1 cellular context compared by ENCODE assay signal in the genomic region with DNA sequence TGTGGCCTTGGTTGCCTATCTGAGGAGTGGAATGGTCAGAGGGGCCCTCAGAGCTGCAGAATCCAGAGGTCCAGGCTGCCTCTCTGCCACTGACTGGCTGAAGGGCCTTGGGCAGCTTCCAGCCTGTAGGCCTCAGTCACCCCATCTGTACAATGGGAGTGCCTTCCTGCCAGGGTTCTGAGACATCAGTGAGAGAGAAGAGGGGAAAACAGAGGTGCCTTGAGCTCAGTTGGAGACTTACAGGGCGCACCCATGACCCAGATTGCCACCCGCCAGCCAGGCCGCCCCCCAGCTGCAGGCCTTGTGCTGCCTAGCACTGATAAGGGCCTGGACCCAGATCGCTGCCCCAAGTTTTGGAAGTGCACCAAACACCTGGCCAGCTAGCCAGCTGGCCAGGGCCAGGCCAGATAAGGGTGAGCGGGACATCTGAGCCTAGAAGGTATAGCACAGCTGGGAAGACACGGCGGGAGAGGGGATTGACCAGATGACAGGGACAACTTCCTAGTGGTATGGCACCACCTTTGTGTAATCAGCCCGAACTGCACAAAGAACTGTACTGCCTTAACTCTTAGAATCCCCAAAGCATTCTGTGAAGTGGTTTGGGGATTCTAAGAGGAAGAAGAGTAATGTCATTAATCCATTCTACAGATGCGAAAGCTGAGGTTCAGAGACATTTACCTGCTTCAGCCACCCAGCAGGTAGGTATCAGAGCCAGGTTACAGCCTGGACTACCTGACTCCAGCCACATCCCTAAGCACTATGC.
A peak's percentile ranks its signal among the peaks of the same experiment; 100 is the strongest.
TF ChIP-seq lines count a peak whose summit lies in the region.

No MANE protein-coding gene starts in this region.

TF ChIP-seq in K562, 482 proteins besides CTCF, POLR2A, EP300 and RAD21 (continued from another document and continues in another):
- TF ChIP-seq ZBTB1 (CRISPR knock-in tag; IDR thresholded peaks at IDR 0.05; ENCODE audit: borderline replicate concordance, low read depth), result no peak
- TF ChIP-seq, protein P1, sequence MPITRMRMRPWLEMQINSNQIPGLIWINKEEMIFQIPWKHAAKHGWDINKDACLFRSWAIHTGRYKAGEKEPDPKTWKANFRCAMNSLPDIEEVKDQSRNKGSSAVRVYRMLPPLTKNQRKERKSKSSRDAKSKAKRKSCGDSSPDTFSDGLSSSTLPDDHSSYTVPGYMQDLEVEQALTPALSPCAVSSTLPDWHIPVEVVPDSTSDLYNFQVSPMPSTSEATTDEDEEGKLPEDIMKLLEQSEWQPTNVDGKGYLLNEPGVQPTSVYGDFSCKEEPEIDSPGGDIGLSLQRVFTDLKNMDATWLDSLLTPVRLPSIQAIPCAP (CRISPR knock-in tag; IDR thresholded peaks at IDR 0.05; ENCODE audit: borderline replicate concordance), result no peak
- TF ChIP-seq, protein P2, sequence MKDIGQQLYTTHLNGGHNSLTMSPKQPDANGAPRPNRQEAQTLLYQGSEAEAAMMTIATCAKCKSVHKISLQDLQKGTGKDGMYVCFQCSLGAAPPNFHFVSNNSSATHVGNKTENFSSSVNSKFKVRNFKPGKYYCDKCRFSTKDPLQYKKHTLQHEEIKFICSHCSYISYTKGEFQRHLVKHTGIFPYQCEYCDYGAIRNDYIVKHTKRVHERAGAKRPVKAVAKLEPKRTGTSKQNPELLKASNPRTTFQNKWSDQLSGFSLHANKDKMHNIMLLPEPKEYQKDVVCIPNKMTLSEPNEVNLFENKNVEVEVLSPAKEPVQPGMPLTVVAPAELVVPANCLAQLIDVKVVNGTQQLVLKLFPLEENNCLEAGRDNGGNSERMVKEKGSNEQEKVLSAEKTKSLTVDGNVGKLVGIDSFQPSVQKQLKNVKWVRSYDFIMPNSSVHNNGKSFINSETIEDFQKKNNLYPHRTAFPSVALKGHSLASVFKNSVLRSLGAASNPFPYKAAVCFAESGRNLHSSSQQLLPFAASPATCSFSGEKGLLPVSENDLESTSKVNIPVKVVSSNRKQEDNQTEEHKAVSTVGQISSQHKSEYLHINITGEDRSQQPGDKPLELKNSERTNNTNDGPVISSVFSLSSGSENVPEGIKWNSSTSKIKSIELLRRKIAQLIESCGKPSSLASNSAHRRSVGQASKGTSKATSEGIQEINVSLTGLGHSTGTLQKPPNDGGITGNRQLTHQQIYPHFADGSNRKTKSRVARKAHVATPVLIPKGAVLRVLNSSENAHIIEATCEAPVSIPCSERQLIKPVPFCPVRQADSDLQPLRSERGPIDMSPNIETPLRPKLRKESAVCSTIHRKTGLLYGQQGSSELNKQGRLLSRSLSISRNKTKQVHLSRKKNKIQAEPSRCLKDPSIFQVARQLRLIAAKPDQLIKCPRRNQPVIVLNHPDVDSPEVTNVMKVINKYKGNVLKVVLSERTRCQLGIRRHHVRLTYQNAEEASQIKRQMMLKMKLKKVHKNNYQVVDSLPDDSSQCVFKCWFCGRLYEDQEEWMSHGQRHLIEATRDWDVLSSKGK (CRISPR knock-in tag; IDR thresholded peaks at IDR 0.05), result no peak
- no peak for TF ChIP-seq RFX7 (CRISPR knock-in tag; IDR thresholded peaks at IDR 0.05)
- TF ChIP-seq SREBF1 (IDR thresholded peaks at IDR 0.05; ENCODE audit: borderline replicate concordance, low read depth, low read length), result no peak
- TF ChIP-seq CHCHD3 (CRISPR knock-in tag; IDR thresholded peaks at IDR 0.05), result no peak
- no peak for TF ChIP-seq SAFB (IDR thresholded peaks at IDR 0.05; ENCODE audit: borderline replicate concordance, low read depth, low read length)
- TF ChIP-seq SRSF7 (optimal IDR thresholded peaks at IDR 0.05; ENCODE audit: low read depth, low read length), result no peak
- TF ChIP-seq ZNF644 (tag; IDR thresholded peaks at IDR 0.05; ENCODE audit: low read depth), result peak; percentile 96
- TF ChIP-seq, protein P3, sequence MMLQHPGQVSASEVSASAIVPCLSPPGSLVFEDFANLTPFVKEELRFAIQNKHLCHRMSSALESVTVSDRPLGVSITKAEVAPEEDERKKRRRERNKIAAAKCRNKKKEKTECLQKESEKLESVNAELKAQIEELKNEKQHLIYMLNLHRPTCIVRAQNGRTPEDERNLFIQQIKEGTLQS (IDR thresholded peaks at IDR 0.05), result peak; percentile 20; the same call in 1 of the 2 replicates
- TF ChIP-seq, protein P3 (CRISPR knock-in tag; conservative IDR thresholded peaks at IDR 0.05), result peak; percentile 67; the same call in 1 of the 2 replicates
- TF ChIP-seq, protein P4, sequence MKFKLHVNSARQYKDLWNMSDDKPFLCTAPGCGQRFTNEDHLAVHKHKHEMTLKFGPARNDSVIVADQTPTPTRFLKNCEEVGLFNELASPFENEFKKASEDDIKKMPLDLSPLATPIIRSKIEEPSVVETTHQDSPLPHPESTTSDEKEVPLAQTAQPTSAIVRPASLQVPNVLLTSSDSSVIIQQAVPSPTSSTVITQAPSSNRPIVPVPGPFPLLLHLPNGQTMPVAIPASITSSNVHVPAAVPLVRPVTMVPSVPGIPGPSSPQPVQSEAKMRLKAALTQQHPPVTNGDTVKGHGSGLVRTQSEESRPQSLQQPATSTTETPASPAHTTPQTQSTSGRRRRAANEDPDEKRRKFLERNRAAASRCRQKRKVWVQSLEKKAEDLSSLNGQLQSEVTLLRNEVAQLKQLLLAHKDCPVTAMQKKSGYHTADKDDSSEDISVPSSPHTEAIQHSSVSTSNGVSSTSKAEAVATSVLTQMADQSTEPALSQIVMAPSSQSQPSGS (CRISPR knock-in tag; IDR thresholded peaks at IDR 0.05), result no peak
- no peak for TF ChIP-seq ZNF324 (CRISPR knock-in tag; IDR thresholded peaks at IDR 0.05)
- peak; percentile 99 for TF ChIP-seq ARID1B (IDR thresholded peaks at IDR 0.05)
- TF ChIP-seq, protein P5, sequence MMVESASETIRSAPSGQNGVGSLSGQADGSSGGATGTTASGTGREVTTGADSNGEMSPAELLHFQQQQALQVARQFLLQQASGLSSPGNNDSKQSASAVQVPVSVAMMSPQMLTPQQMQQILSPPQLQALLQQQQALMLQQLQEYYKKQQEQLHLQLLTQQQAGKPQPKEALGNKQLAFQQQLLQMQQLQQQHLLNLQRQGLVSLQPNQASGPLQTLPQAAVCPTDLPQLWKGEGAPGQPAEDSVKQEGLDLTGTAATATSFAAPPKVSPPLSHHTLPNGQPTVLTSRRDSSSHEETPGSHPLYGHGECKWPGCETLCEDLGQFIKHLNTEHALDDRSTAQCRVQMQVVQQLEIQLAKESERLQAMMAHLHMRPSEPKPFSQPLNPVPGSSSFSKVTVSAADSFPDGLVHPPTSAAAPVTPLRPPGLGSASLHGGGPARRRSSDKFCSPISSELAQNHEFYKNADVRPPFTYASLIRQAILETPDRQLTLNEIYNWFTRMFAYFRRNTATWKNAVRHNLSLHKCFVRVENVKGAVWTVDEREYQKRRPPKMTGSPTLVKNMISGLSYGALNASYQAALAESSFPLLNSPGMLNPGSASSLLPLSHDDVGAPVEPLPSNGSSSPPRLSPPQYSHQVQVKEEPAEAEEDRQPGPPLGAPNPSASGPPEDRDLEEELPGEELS (CRISPR knock-in tag; IDR thresholded peaks at IDR 0.05; ENCODE audit: borderline replicate concordance), result no peak
- TF ChIP-seq SOX6 (IDR thresholded peaks at IDR 0.05), result peak; percentile 99
- no peak for TF ChIP-seq ZNF140 (CRISPR knock-in tag; IDR thresholded peaks at IDR 0.05)
- no peak for TF ChIP-seq MTF1 (CRISPR knock-in tag; IDR thresholded peaks at IDR 0.05; ENCODE audit: borderline replicate concordance)
- no peak for TF ChIP-seq ZFPM2 (CRISPR knock-in tag; IDR thresholded peaks at IDR 0.05)
- TF ChIP-seq, protein P6, sequence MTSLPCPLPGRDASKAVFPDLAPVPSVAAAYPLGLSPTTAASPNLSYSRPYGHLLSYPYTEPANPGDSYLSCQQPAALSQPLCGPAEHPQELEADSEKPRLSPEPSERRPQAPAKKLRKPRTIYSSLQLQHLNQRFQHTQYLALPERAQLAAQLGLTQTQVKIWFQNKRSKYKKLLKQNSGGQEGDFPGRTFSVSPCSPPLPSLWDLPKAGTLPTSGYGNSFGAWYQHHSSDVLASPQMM (CRISPR knock-in tag; IDR thresholded peaks at IDR 0.05), result no peak
- peak; percentile 95 for TF ChIP-seq ZNF197 (CRISPR knock-in tag; IDR thresholded peaks at IDR 0.05; ENCODE audit: low read depth)
- no peak; the same call in 1 of the 2 replicates for TF ChIP-seq RBFOX2 (IDR thresholded peaks at IDR 0.05; ENCODE audit: low read depth, low read length)
- TF ChIP-seq SP2 (IDR thresholded peaks at IDR 0.05; ENCODE audit: extremely low read depth, low read depth, low read length, poor library complexity, severe bottlenecking), result no peak
- TF ChIP-seq, protein P7, sequence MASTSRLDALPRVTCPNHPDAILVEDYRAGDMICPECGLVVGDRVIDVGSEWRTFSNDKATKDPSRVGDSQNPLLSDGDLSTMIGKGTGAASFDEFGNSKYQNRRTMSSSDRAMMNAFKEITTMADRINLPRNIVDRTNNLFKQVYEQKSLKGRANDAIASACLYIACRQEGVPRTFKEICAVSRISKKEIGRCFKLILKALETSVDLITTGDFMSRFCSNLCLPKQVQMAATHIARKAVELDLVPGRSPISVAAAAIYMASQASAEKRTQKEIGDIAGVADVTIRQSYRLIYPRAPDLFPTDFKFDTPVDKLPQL (IDR thresholded peaks at IDR 0.05; ENCODE audit: extremely low read depth, insufficient read length), result no peak
- TF ChIP-seq ETS2 (tag; IDR thresholded peaks at IDR 0.05; ENCODE audit: borderline replicate concordance, poor library complexity, severe bottlenecking), result no peak
- TF ChIP-seq, protein P8, sequence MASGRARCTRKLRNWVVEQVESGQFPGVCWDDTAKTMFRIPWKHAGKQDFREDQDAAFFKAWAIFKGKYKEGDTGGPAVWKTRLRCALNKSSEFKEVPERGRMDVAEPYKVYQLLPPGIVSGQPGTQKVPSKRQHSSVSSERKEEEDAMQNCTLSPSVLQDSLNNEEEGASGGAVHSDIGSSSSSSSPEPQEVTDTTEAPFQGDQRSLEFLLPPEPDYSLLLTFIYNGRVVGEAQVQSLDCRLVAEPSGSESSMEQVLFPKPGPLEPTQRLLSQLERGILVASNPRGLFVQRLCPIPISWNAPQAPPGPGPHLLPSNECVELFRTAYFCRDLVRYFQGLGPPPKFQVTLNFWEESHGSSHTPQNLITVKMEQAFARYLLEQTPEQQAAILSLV (tag; IDR thresholded peaks at IDR 0.05), result peak; percentile 79
- TF ChIP-seq SRSF3 (IDR thresholded peaks at IDR 0.05; ENCODE audit: insufficient read depth, low read length), result no peak
- no peak for TF ChIP-seq RFX1 (IDR thresholded peaks at IDR 0.05)
- peak; percentile 44; the same call in 1 of the 2 replicates for TF ChIP-seq MBD2 (IDR thresholded peaks at IDR 0.05; ENCODE audit: borderline replicate concordance, low read depth)
- TF ChIP-seq SNRNP70 (optimal IDR thresholded peaks at IDR 0.05; ENCODE audit: low read depth, low read length), result no peak
- 0 out of 2 replicates have a peak, but pooled peaks have one; percentile 20 for TF ChIP-seq TCF7L2 (IDR thresholded peaks at IDR 0.05; ENCODE audit: low read depth, low read length)
- TF ChIP-seq MAFG (tag; conservative IDR thresholded peaks at IDR 0.05), result no peak
- TF ChIP-seq PURB (CRISPR knock-in tag; IDR thresholded peaks at IDR 0.05; ENCODE audit: low read depth), result no peak
- peak; percentile 76; the same call in 1 of the 2 replicates for TF ChIP-seq GABPB1 (CRISPR knock-in tag; IDR thresholded peaks at IDR 0.05)
- TF ChIP-seq, protein P9, sequence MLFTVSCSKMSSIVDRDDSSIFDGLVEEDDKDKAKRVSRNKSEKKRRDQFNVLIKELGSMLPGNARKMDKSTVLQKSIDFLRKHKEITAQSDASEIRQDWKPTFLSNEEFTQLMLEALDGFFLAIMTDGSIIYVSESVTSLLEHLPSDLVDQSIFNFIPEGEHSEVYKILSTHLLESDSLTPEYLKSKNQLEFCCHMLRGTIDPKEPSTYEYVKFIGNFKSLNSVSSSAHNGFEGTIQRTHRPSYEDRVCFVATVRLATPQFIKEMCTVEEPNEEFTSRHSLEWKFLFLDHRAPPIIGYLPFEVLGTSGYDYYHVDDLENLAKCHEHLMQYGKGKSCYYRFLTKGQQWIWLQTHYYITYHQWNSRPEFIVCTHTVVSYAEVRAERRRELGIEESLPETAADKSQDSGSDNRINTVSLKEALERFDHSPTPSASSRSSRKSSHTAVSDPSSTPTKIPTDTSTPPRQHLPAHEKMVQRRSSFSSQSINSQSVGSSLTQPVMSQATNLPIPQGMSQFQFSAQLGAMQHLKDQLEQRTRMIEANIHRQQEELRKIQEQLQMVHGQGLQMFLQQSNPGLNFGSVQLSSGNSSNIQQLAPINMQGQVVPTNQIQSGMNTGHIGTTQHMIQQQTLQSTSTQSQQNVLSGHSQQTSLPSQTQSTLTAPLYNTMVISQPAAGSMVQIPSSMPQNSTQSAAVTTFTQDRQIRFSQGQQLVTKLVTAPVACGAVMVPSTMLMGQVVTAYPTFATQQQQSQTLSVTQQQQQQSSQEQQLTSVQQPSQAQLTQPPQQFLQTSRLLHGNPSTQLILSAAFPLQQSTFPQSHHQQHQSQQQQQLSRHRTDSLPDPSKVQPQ (CRISPR knock-in tag; IDR thresholded peaks at IDR 0.05; ENCODE audit: borderline replicate concordance), result no peak
- TF ChIP-seq, protein P10, sequence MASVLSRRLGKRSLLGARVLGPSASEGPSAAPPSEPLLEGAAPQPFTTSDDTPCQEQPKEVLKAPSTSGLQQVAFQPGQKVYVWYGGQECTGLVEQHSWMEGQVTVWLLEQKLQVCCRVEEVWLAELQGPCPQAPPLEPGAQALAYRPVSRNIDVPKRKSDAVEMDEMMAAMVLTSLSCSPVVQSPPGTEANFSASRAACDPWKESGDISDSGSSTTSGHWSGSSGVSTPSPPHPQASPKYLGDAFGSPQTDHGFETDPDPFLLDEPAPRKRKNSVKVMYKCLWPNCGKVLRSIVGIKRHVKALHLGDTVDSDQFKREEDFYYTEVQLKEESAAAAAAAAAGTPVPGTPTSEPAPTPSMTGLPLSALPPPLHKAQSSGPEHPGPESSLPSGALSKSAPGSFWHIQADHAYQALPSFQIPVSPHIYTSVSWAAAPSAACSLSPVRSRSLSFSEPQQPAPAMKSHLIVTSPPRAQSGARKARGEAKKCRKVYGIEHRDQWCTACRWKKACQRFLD (CRISPR knock-in tag; IDR thresholded peaks at IDR 0.05), result peak; percentile 97
- TF ChIP-seq, protein P11, sequence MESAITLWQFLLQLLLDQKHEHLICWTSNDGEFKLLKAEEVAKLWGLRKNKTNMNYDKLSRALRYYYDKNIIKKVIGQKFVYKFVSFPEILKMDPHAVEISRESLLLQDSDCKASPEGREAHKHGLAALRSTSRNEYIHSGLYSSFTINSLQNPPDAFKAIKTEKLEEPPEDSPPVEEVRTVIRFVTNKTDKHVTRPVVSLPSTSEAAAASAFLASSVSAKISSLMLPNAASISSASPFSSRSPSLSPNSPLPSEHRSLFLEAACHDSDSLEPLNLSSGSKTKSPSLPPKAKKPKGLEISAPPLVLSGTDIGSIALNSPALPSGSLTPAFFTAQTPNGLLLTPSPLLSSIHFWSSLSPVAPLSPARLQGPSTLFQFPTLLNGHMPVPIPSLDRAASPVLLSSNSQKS (CRISPR knock-in tag; IDR thresholded peaks at IDR 0.05), result no peak
- peak; percentile 96 for TF ChIP-seq RBM25 (IDR thresholded peaks at IDR 0.05; ENCODE audit: low read depth, low read length, severe bottlenecking)
- peak; percentile 95 to 99 for TF ChIP-seq TBL1XR1 (IDR thresholded peaks at IDR 0.05; ENCODE audit: low read length in 2 of 2)
- TF ChIP-seq LCOR (CRISPR knock-in tag; IDR thresholded peaks at IDR 0.05), result peak; percentile 89; the same call in 1 of the 2 replicates
- peak; percentile 100 for TF ChIP-seq ZNF431 (CRISPR knock-in tag; IDR thresholded peaks at IDR 0.05)
- TF ChIP-seq ARHGAP35 (IDR thresholded peaks at IDR 0.05; ENCODE audit: partially characterized antibody), result peak; percentile 72
- no peak for TF ChIP-seq SETDB1 (IDR thresholded peaks at IDR 0.05; ENCODE audit: low read length)
- no peak for TF ChIP-seq COPS2 (conservative IDR thresholded peaks at IDR 0.05)
- peak; percentile 91 for TF ChIP-seq MTA1 (IDR thresholded peaks at IDR 0.05; ENCODE audit: borderline replicate concordance)
- no peak for TF ChIP-seq ZZZ3 (IDR thresholded peaks at IDR 0.05)
- TF ChIP-seq NCOA6 (IDR thresholded peaks at IDR 0.05), result no peak
- TF ChIP-seq HDGF (IDR thresholded peaks at IDR 0.05), result no peak
